31 cellular contexts compared by ENCODE assay signal in the genomic region with DNA sequence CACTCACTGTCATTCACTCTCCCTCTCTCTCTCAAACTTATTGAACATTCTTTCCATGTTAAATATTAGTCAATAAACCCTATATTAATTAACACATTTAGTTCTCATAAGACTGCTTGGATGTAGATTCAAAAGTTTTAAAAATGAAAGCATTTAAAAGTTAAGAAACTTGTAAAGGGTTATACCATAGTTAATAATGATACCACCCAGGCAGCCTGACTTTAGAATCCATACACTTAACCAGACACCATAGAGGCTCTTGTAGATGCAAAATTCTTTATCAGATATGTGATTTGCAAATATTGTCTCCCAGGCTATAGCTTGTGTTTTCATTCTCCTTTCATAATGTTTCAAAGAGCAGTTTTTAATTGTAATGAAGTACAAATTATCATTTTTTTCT.
"Had no signal": no experiment of that assay in that cellular context is flagged by ENCODE, and none has a peak within 500 bp of the region (broad histone marks: within the 10 kb centered on the region; RNA-seq: fewer than 3 reads in every experiment).

No MANE protein-coding gene starts in this region.

- ATAC-seq: activated CD8-positive, alpha-beta memory T cell treated with anti-CD3 and anti-CD28 coated beads, Interleukin-2, amount 10 ng/mL, durations not matched to agents 7 days and 5 days; body of pancreas; Right ventricle myocardium inferior; T-cell had no signal

- H3K9me3 Mint-ChIP-seq: activated CD4-positive, alpha-beta T cell treated with anti-CD3 and anti-CD28 coated beads, Interleukin-2, amount 10 ng/mL, durations not matched to agents 24 days and 14 days had no signal

- H3K4me3 ChIP-seq: body of pancreas, MG63, SK-N-MC had no signal

- H3K9me3 ChIP-seq: body of pancreas had no signal

- FAIRE-seq: TTC549 had no signal

- H3K4me3 Mint-ChIP-seq: activated B cell treated with CpG ODN at 0.5 μM for 24 hours; activated CD4-positive, alpha-beta T cell treated with anti-CD3 and anti-CD28 coated beads, Interleukin-2, amount 10 ng/mL, durations not matched to agents 24 days and 14 days; activated CD8-positive, alpha-beta memory T cell treated with anti-CD3 and anti-CD28 coated beads, Interleukin-2, amount 10 ng/mL, durations not matched to agents 7 days and 5 days; activated naive CD4-positive, alpha-beta T cell treated with anti-CD3 and anti-CD28 coated beads, Interleukin-2, amount 50 U/mL, for 24 hours; activated T-cell treated with anti-CD3 and anti-CD28 coated beads, Interleukin-2, amount 50 U/mL, for 24 hours; activated T-helper 1 cell treated with anti-CD3 and anti-CD28 coated beads, Interleukin-12 subunit alpha, Interleukin-12 subunit beta, Interleukin-2, Interleukin-4 antibody, amounts not matched to agents 30 ng/mL and 10 ng/mL and 1 ng/mL, durations not matched to agents 14 hours and 24 hours and 36 hours; central memory CD8-positive, alpha-beta T cell; T-cell had no signal

- H3K36me3 Mint-ChIP-seq: activated CD8-positive, alpha-beta memory T cell treated with anti-CD3 and anti-CD28 coated beads, Interleukin-2, amount 10 ng/mL, durations not matched to agents 7 days and 5 days; activated naive CD4-positive, alpha-beta T cell treated with anti-CD3 and anti-CD28 coated beads, Interleukin-2, amount 50 U/mL, for 24 hours; T-cell had no signal

- H3K4me1 ChIP-seq: body of pancreas had no signal

- H3K27ac ChIP-seq: body of pancreas, SK-N-MC had no signal

- H3K4me1 Mint-ChIP-seq: activated B cell treated with CpG ODN at 0.5 μM for 24 hours; activated CD4-positive, alpha-beta T cell treated with anti-CD3 and anti-CD28 coated beads, Interleukin-2, amount 10 ng/mL, durations not matched to agents 24 days and 14 days; activated CD8-positive, alpha-beta memory T cell treated with anti-CD3 and anti-CD28 coated beads, Interleukin-2, amount 10 ng/mL, durations not matched to agents 7 days and 5 days; activated naive CD4-positive, alpha-beta T cell treated with anti-CD3 and anti-CD28 coated beads, Interleukin-2, amount 50 U/mL, for 24 hours; central memory CD8-positive, alpha-beta T cell; T-cell had no signal

- H3K27me3 Mint-ChIP-seq: activated B cell treated with CpG ODN at 0.5 μM for 24 hours; activated CD4-positive, alpha-beta T cell treated with anti-CD3 and anti-CD28 coated beads, Interleukin-2, amount 10 ng/mL, durations not matched to agents 24 days and 14 days; activated CD8-positive, alpha-beta memory T cell treated with anti-CD3 and anti-CD28 coated beads, Interleukin-2, amount 10 ng/mL, durations not matched to agents 7 days and 5 days; central memory CD8-positive, alpha-beta T cell had no signal

- DNase-seq: activated B cell treated with CpG ODN at 0.5 μM for 24 hours; activated CD4-positive, alpha-beta T cell treated with anti-CD3 and anti-CD28 coated beads for 1 hour; activated CD4-positive, alpha-beta T cell treated with anti-CD3 and anti-CD28 coated beads, Interleukin-2, amount 10 ng/mL, durations not matched to agents 24 days and 14 days; activated CD4-positive, alpha-beta T cell treated with anti-CD3 and anti-CD28 coated beads, Interleukin-2, amount 50 U/mL, for 48 hours; activated CD8-positive, alpha-beta memory T cell treated with anti-CD3 and anti-CD28 coated beads, Interleukin-2, amount 10 ng/mL, durations not matched to agents 7 days and 5 days; activated effector memory CD4-positive, alpha-beta T cell treated with Interleukin-2 at 50 U/mL for 16 hours; activated naive CD4-positive, alpha-beta T cell; activated T-cell treated with anti-CD3 and anti-CD28 coated beads, Interleukin-2, amount 50 U/mL, for 24 hours; aorta; body of pancreas; MG63; MV-4-11; NCI-H1092 treated with DMSO at 0.1 percent for 48 hours; NCI-H1417 treated with DMSO at 0.1 percent for 48 hours; NCI-H1694; NCI-H2029; NCI-H2107; NCI-H2171 treated with DMSO at 0.1 percent for 48 hours; NCI-H226; NCI-H526; NCI-H82; NK-92 treated with Interleukin-12 subunit alpha and Interleukin-12 subunit beta, amount 100 ng/mL, for 24 hours; T-cell; T-helper 2 cell; T1000 had no signal

- H3K27ac Mint-ChIP-seq: activated B cell treated with CpG ODN at 0.5 μM for 24 hours; activated CD4-positive, alpha-beta T cell treated with anti-CD3 and anti-CD28 coated beads, Interleukin-2, amount 10 ng/mL, durations not matched to agents 24 days and 14 days; activated CD8-positive, alpha-beta memory T cell treated with anti-CD3 and anti-CD28 coated beads, Interleukin-2, amount 10 ng/mL, durations not matched to agents 7 days and 5 days; activated naive CD4-positive, alpha-beta T cell treated with anti-CD3 and anti-CD28 coated beads, Interleukin-2, amount 50 U/mL, for 24 hours; activated T-cell treated with anti-CD3 and anti-CD28 coated beads, Interleukin-2, amount 50 U/mL, for 24 hours; activated T-helper 1 cell treated with anti-CD3 and anti-CD28 coated beads, Interleukin-12 subunit alpha, Interleukin-12 subunit beta, Interleukin-2, Interleukin-4 antibody, amounts not matched to agents 30 ng/mL and 10 ng/mL and 1 ng/mL, durations not matched to agents 14 hours and 24 hours and 36 hours; T-cell had no signal
